16 cellular contexts compared by ENCODE assay signal in genomic region chr3:146071636-146072035, GRCh38.
DNase-seq lines count a peak whose midpoint lies in the region; ATAC-seq and TF ChIP-seq lines count a peak whose summit lies in the region.
"Had no signal": no experiment of that assay in that cellular context is flagged by ENCODE, and none has a peak within 500 bp of the region (broad histone marks: within the 10 kb centered on the region; RNA-seq: fewer than 3 reads in every experiment).

No MANE protein-coding gene starts in this region.

- no peaks in the 10 kb centered on the region for H3K4me1 Mint-ChIP-seq in CD8-positive, alpha-beta T cell (ENCODE audit: low read depth)

- no peak for TF ChIP-seq CTCF in right atrium auricular region (IDR thresholded peaks at IDR 0.05)
- no peak for TF ChIP-seq CTCF in epithelial cell of esophagus (IDR thresholded peaks at IDR 0.05; ENCODE audit: insufficient read depth, low read depth, low read length, missing control alignments)
- TF ChIP-seq CTCF in left lung (IDR thresholded peaks at IDR 0.05), result no peak
- TF ChIP-seq CTCF in thoracic aorta (IDR thresholded peaks at IDR 0.05), result no peak
- no peak for TF ChIP-seq CTCF in CD8-positive, alpha-beta T cell (IDR thresholded peaks at IDR 0.05)

- DNase-seq in Right ventricle myocardium superior (no peak), right atrium auricular region (ENCODE audit: low spot score) (no peak), epithelial cell of esophagus (ENCODE audit: low read depth) (peak; percentile 25), left lung (no peak), thoracic aorta (ENCODE audit: low spot score) (no peak), left lobe of liver (ENCODE audit: low spot score) (no peak)
- no peak for DNase-seq in CD8-positive, alpha-beta T cell
- DNase-seq: Caco-2, H7, Karpas-422, MV-4-11, NCI-H1417 treated with DMSO at 0.1 percent for 48 hours, NCI-H2029 treated with DMSO at 0.1 percent for 48 hours, NCI-H510A treated with DMSO at 0.1 percent for 48 hours had no signal

- POLR2A ChIA-PET in CD8-positive, alpha-beta T cell (lab: Charles Lee), result no interaction called here

- no peak overlapping the region for H3K27ac Mint-ChIP-seq in CD8-positive, alpha-beta T cell
- H3K27ac Mint-ChIP-seq: CD14-positive monocyte had no signal

- H3K27ac ChIP-seq in right atrium auricular region, result peak overlapping the region in 1 of 2 donors; percentile 38
- H3K27ac ChIP-seq in left lung, result no peak overlapping the region
- peak overlapping the region; percentile 27 to 38 for H3K27ac ChIP-seq in thoracic aorta
- no peak overlapping the region for H3K27ac ChIP-seq in CD8-positive, alpha-beta T cell (ENCODE audit: low read depth, low read length)

- H3K27me3 Mint-ChIP-seq in CD8-positive, alpha-beta T cell (ENCODE audit: low read depth), result no peaks in the 10 kb centered on the region

- ATAC-seq in Right ventricle myocardium superior (ENCODE audit: poor library complexity), result peak; percentile 41
- peak; percentile 33 for ATAC-seq in left lung
- ATAC-seq in thoracic aorta (ENCODE audit: insufficient number of reproducible peaks, low FRiP score, low read depth), result no peak
- ATAC-seq in HG02938 (IDR thresholded peaks at IDR 0.05; ENCODE audit: unreplicated experiment), result no peak
- no peak for ATAC-seq in CD8-positive, alpha-beta T cell
- no peak for ATAC-seq in left lobe of liver

- intact Hi-C loops in Right ventricle myocardium superior (cut with DNase I) (loop anchor here (10.0 kb wide), 1 partner anchor 93 kb away; the partner anchor contains the start of gene PLOD2), left lung (cut with DNase I) (no loop called here)
- intact Hi-C loops in CD8-positive, alpha-beta T cell (cut with DNase I, micrococcal nuclease), result loop anchor here in 1 of 2 experiments (5.0 kb wide), 1 partner anchor 521 kb away; no protein-coding TSS in a partner anchor

- H3K27me3 ChIP-seq in right atrium auricular region (no peaks in the 10 kb centered on the region), left lung (no peaks in the 10 kb centered on the region), thoracic aorta (replicated peaks; ENCODE audit: insufficient read depth) (no peaks in the 10 kb centered on the region)
- H3K27me3 ChIP-seq in CD8-positive, alpha-beta T cell (ENCODE audit: insufficient read depth, low read length), result no peaks in the 10 kb centered on the region

- H3K9me3 ChIP-seq in right atrium auricular region (no peaks in the 10 kb centered on the region), left lung (no peaks in the 10 kb centered on the region), thoracic aorta (no peaks in the 10 kb centered on the region)
- H3K9me3 ChIP-seq in CD8-positive, alpha-beta T cell (ENCODE audit: low read length), result no peaks in the 10 kb centered on the region
- H3K9me3 ChIP-seq: Caco-2 had no signal

- H3K36me3 ChIP-seq in right atrium auricular region (peaks cover 4% of the 10 kb centered on the region), left lung (no peaks in the 10 kb centered on the region), thoracic aorta (peaks cover 6% of the 10 kb centered on the region)
- H3K36me3 ChIP-seq in CD8-positive, alpha-beta T cell (ENCODE audit: insufficient read depth, low read length), result no peaks in the 10 kb centered on the region

- CTCF ChIA-PET in CD8-positive, alpha-beta T cell (lab: Charles Lee), result no interaction called here

- no peak overlapping the region for H3K4me3 Mint-ChIP-seq in CD8-positive, alpha-beta T cell
- H3K4me3 Mint-ChIP-seq: CD14-positive monocyte had no signal

- no peaks in the 10 kb centered on the region for H3K36me3 Mint-ChIP-seq in CD8-positive, alpha-beta T cell
- H3K36me3 Mint-ChIP-seq: CD14-positive monocyte had no signal

- H3K4me1 ChIP-seq in right atrium auricular region (peaks cover 0 to 17% of the 10 kb centered on the region in 2 donors), left lung (peaks cover 0 to 5% of the 10 kb centered on the region in 2 donors), thoracic aorta (ENCODE audit: control insufficient read depth in 1 of 2, low read depth in 2 of 2) (peaks cover 9 to 12% of the 10 kb centered on the region in 2 donors)
- no peaks in the 10 kb centered on the region for H3K4me1 ChIP-seq in CD8-positive, alpha-beta T cell (ENCODE audit: insufficient read depth, low read length)
- H3K4me1 ChIP-seq: Caco-2 had no signal

- H3K9me3 Mint-ChIP-seq in CD8-positive, alpha-beta T cell, result no peaks in the 10 kb centered on the region
- H3K9me3 Mint-ChIP-seq: CD14-positive monocyte had no signal

- no peak overlapping the region for H3K4me3 ChIP-seq in right atrium auricular region
- H3K4me3 ChIP-seq in epithelial cell of esophagus (ENCODE audit: low read length), result no peak overlapping the region
- H3K4me3 ChIP-seq in left lung, result no peak overlapping the region
- H3K4me3 ChIP-seq in thoracic aorta, result no peak overlapping the region
- H3K4me3 ChIP-seq in CD8-positive, alpha-beta T cell (ENCODE audit: low read depth, low read length), result no peak overlapping the region

Comparison
In these comparisons a context has a peak if more than half of its experiments do, and no peak if none do; other contexts are left out.
1. ATAC-seq: peak in Right ventricle myocardium superior (single experiment) and left lung (single experiment); none in thoracic aorta (single experiment), HG02938 (single experiment), CD8-positive, alpha-beta T cell (single experiment) and left lobe of liver (single experiment).
2. H3K27ac ChIP-seq: peak in thoracic aorta (2 of 2); none in left lung (0 of 2) and CD8-positive, alpha-beta T cell (single experiment).